8 cellular contexts compared by ENCODE assay signal in the genomic region with DNA sequence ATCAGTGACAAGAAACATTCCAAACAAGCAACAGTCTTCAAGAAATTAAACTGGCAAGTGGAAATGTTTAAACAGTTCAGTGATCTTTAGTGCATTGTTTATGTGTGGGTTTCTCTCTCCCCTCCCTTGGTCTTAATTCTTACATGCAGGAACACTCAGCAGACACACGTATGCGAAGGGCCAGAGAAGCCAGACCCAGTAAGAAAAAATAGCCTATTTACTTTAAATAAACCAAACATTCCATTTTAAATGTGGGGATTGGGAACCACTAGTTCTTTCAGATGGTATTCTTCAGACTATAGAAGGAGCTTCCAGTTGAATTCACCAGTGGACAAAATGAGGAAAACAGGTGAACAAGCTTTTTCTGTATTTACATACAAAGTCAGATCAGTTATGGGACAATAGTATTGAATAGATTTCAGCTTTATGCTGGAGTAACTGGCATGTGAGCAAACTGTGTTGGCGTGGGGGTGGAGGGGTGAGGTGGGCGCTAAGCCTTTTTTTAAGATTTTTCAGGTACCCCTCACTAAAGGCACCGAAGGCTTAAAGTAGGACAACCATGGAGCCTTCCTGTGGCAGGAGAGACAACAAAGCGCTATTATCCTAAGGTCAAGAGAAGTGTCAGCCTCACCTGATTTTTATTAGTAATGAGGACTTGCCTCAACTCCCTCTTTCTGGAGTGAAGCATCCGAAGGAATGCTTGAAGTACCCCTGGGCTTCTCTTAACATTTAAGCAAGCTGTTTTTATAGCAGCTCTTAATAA.
A peak's percentile ranks its signal among the peaks of the same experiment; 100 is the strongest.
DNase-seq lines count a peak whose midpoint lies in the region; ATAC-seq and TF ChIP-seq lines count a peak whose summit lies in the region.

No MANE protein-coding gene starts in this region.

- no peak for TF ChIP-seq CTCF in WI38 (IDR thresholded peaks at IDR 0.05; ENCODE audit: low read depth, low read length)

- H3K9ac ChIP-seq in iPS-15b (ENCODE audit: low read depth, low read length) (peak overlapping the region; percentile 98), stomach smooth muscle (ENCODE audit: low read length in 2 of 2) (peak overlapping the region; percentile 98 to 99)

- DNase-seq in DMS79 treated with DMSO at 0.1 percent for 48 hours (lab: John Stamatoyannopoulos, UW): peak; percentile 18
- no peak for DNase-seq in DMS79 (lab: John Stamatoyannopoulos, UW)
- no peak for DNase-seq in COLO829 (ENCODE audit: low spot score)

- peaks cover 7% of the 10 kb centered on the region for H3K4me1 ChIP-seq in iPS-15b (ENCODE audit: control insufficient read depth, insufficient read depth, low read length)
- H3K4me1 ChIP-seq in stomach smooth muscle (ENCODE audit: control insufficient read depth, insufficient read depth, low read length): peaks cover 30% of the 10 kb centered on the region

- peak overlapping the region; percentile 100 for H3K27ac ChIP-seq in stomach smooth muscle (ENCODE audit: low read length)

- H3K4me3 ChIP-seq in WI38 (ENCODE audit: low read depth, low read length): peak overlapping the region; percentile 98
- peak overlapping the region; percentile 91 for H3K4me3 ChIP-seq in iPS-15b (ENCODE audit: low read depth, low read length)
- H3K4me3 ChIP-seq in stomach smooth muscle (ENCODE audit: low read length in 2 of 2): peak overlapping the region; percentile 91 to 97

- H3K9me3 ChIP-seq in iPS-15b (ENCODE audit: control insufficient read depth, insufficient read depth, low read length): no peaks in the 10 kb centered on the region
- no peaks in the 10 kb centered on the region for H3K9me3 ChIP-seq in stomach smooth muscle (ENCODE audit: control insufficient read depth in 2 of 2, low read length in 2 of 2)

- ATAC-seq in GM18861 (IDR thresholded peaks at IDR 0.05; ENCODE audit: unreplicated experiment): no peak
- no peak for ATAC-seq in HG02623 (IDR thresholded peaks at IDR 0.05; ENCODE audit: unreplicated experiment)

- H3K27me3 ChIP-seq in iPS-15b (ENCODE audit: control insufficient read depth, insufficient read depth, low read length) (no peaks in the 10 kb centered on the region), stomach smooth muscle (ENCODE audit: control insufficient read depth in 1 of 2, insufficient read depth in 2 of 2, low read length in 2 of 2) (no peaks in the 10 kb centered on the region)

- peaks cover 55% of the 10 kb centered on the region for H3K36me3 ChIP-seq in iPS-15b (ENCODE audit: control insufficient read depth, insufficient read depth, low read length)
- peaks cover 49 to 63% of the 10 kb centered on the region in 2 donors for H3K36me3 ChIP-seq in stomach smooth muscle (ENCODE audit: control insufficient read depth in 2 of 2, insufficient read depth in 2 of 2, low read length in 2 of 2)
